1 cellular context compared by ENCODE assay signal in genomic region chr1:51519048-51519856, GRCh38.
TF ChIP-seq lines count a peak whose summit lies in the region.

EPS15 (minus strand) TSS chr1:51519266; CDS start chr1:51519231, 35 bp downstream.

TF ChIP-seq in K562, 482 proteins besides CTCF, POLR2A, EP300 and RAD21 (continued from another document and continues in another):
- TF ChIP-seq MGA (IDR thresholded peaks at IDR 0.05) (0 out of 2 replicates have a peak, but pooled peaks have one; percentile 11), SRSF3 (IDR thresholded peaks at IDR 0.05; ENCODE audit: insufficient read depth, low read length) (no peak), E2F6 (IDR thresholded peaks at IDR 0.05; ENCODE audit: borderline replicate concordance in 1 of 2, extremely low read depth in 1 of 2, insufficient read depth in 1 of 2, insufficient read length in 1 of 2, low read depth in 1 of 2, low read length in 1 of 2, poor library complexity in 1 of 2, severe bottlenecking in 1 of 2) (no peak), NR2F6 (CRISPR knock-in tag; IDR thresholded peaks at IDR 0.05) (peak; percentile 87), HDAC8 (tag; IDR thresholded peaks at IDR 0.05) (0 out of 2 replicates have a peak, but pooled peaks have one; percentile 48), E4F1 (CRISPR knock-in tag; IDR thresholded peaks at IDR 0.05; ENCODE audit: borderline replicate concordance) (no peak), ETV5 (CRISPR knock-in tag; IDR thresholded peaks at IDR 0.05; ENCODE audit: low read depth) (no peak), FOS (IDR thresholded peaks at IDR 0.05; ENCODE audit: extremely low read depth, insufficient read length) (no peak), PRPF4 (IDR thresholded peaks at IDR 0.05; ENCODE audit: insufficient read depth, low read depth, low read length, poor library complexity, severe bottlenecking) (no peak), ATF7 (IDR thresholded peaks at IDR 0.05) (no peak; the same call in 1 of the 2 replicates), NRF1 (conservative IDR thresholded peaks at IDR 0.05 in 1 of 2, IDR thresholded peaks at IDR 0.05 in 1 of 2) (no peak), TRIM25 (IDR thresholded peaks at IDR 0.05; ENCODE audit: borderline replicate concordance) (no peak), EGR1 (conservative IDR thresholded peaks at IDR 0.05) (peak; percentile 59), MEIS2 (IDR thresholded peaks at IDR 0.05; ENCODE audit: partially characterized antibody) (no peak), FOXK2 (conservative IDR thresholded peaks at IDR 0.05 in 1 of 2, IDR thresholded peaks at IDR 0.05 in 1 of 2; ENCODE audit: low read depth in 2 of 2) (peak; percentile 31 to 53; a peak in 2 of 4 replicates), JUNB (CRISPR knock-in tag; conservative IDR thresholded peaks at IDR 0.05) (0 out of 2 replicates have a peak, but pooled peaks have one; percentile 10), MEF2A (IDR thresholded peaks at IDR 0.05; ENCODE audit: control insufficient read depth, low read depth, low read length) (peak; percentile 32; the same call in 1 of the 2 replicates), HNRNPL (IDR thresholded peaks at IDR 0.05; ENCODE audit: low read depth, low read length) (0 out of 2 replicates have a peak, but pooled peaks have one; percentile 52), ZNF175 (CRISPR knock-in tag; IDR thresholded peaks at IDR 0.05; ENCODE audit: low read depth) (no peak), TEAD4 (IDR thresholded peaks at IDR 0.05; ENCODE audit: low read length) (peak; percentile 34; the same call in 1 of the 2 replicates), TEAD4 (CRISPR knock-in tag; IDR thresholded peaks at IDR 0.05; ENCODE audit: borderline replicate concordance) (no peak), GABPA (tag; conservative IDR thresholded peaks at IDR 0.05; ENCODE audit: low read depth) (peak; percentile 31; the same call in 1 of the 2 replicates), CHCHD3 (CRISPR knock-in tag; IDR thresholded peaks at IDR 0.05) (no peak), SIN3B (IDR thresholded peaks at IDR 0.05; ENCODE audit: low read depth) (0 out of 2 replicates have a peak, but pooled peaks have one; percentile 16), ZNF75A (CRISPR knock-in tag; IDR thresholded peaks at IDR 0.05) (peak; percentile 28; the same call in 1 of the 2 replicates), ZNF764 (CRISPR knock-in tag; IDR thresholded peaks at IDR 0.05; ENCODE audit: low read depth) (no peak), TAF7 (tag; IDR thresholded peaks at IDR 0.05) (peak; percentile 52; the same call in 1 of the 2 replicates), HCFC1 (IDR thresholded peaks at IDR 0.05; ENCODE audit: low read depth, low read length) (peak; percentile 53), FUS (optimal IDR thresholded peaks at IDR 0.05; ENCODE audit: low read depth, low read length) (no peak), RBFOX2 (IDR thresholded peaks at IDR 0.05; ENCODE audit: low read depth, low read length) (peak; percentile 84), ZSCAN32 (CRISPR knock-in tag; IDR thresholded peaks at IDR 0.05) (0 out of 2 replicates have a peak, but pooled peaks have one; percentile 26), MTA2 (IDR thresholded peaks at IDR 0.05; ENCODE audit: low read depth) (0 out of 2 replicates have a peak, but pooled peaks have one; percentile 29), KDM4B (IDR thresholded peaks at IDR 0.05; ENCODE audit: borderline replicate concordance in 2 of 2, low read depth in 1 of 2) (no peak), NKRF (IDR thresholded peaks at IDR 0.05; ENCODE audit: borderline replicate concordance) (peak; percentile 50; the same call in 1 of the 2 replicates), FOSL1 (tag; conservative IDR thresholded peaks at IDR 0.05) (no peak), ASH1L (IDR thresholded peaks at IDR 0.05; ENCODE audit: borderline replicate concordance, low read depth, partially characterized antibody) (peak; percentile 53), ZNF311 (CRISPR knock-in tag; IDR thresholded peaks at IDR 0.05) (0 out of 2 replicates have a peak, but pooled peaks have one; percentile 32)
